In the genomic region with DNA sequence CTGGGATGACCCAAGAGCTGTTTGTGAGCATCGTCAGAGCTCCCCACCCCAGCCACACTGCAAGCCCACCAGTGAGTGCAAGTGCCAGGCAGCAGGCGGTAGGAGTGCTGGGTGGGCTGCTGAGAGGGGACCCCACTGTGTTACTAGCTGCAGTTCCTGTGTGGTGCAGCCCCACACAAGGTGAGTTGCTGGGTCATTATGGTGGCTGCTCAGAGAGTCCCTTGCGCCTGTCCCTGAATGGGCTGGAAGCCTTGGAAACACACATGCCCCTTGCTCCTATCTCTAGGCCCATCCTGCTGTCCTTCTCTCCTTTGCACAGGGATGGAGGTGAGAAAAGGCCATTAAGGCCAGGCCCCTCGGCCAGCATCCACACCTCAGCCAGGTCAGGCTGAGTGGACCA, we compare ENCODE assay signal across 22 cellular contexts.
"Had no signal": no experiment of that assay in that cellular context is flagged by ENCODE, and none has a peak within 500 bp of the region (broad histone marks: within the 10 kb centered on the region; RNA-seq: fewer than 3 reads in every experiment).

No MANE protein-coding gene starts in this region.

- H3K27me3 ChIP-seq: adrenal gland, body of pancreas, cardiac muscle cell, esophagus muscularis mucosa, foreskin keratinocyte, left lung, ovary had no signal

- H3K36me3 ChIP-seq: adrenal gland, left lung, ovary had no signal

- H3K4me3 ChIP-seq: adrenal gland, body of pancreas, cardiac muscle cell, esophagus muscularis mucosa, left lung, lung, mucosa of descending colon, ovary, skin epidermis had no signal

- DNase-seq: activated B cell treated with CpG ODN at 0.5 μM for 24 hours; activated CD4-positive, alpha-beta T cell treated with anti-CD3 and anti-CD28 coated beads, Interleukin-2, amount 50 U/mL, for 1 hour; activated CD8-positive, alpha-beta memory T cell treated with anti-CD3 and anti-CD28 coated beads, Interleukin-2, amount 50 U/mL, for 4 hours; activated effector memory CD4-positive, alpha-beta T cell treated with anti-CD3 and anti-CD28 coated beads, Interleukin-2, amount 50 U/mL, for 16 hours; activated naive CD4-positive, alpha-beta T cell treated with anti-CD3 and anti-CD28 coated beads for 36 hours; activated T-cell treated with anti-CD3 and anti-CD28 coated beads, Interleukin-2, amount 50 U/mL, for 1 hour; aorta; cortex of kidney; left lung; mesendoderm; mucosa of descending colon; ovary; stimulated activated CD4-positive, alpha-beta T cell treated with anti-CD3 and anti-CD28 coated beads, Interleukin-12 subunit alpha, Interleukin-12 subunit beta, amount 100 ng/mL, for 4 hours; stimulated activated CD4-positive, alpha-beta T cell treated with anti-CD3 and anti-CD28 coated beads, Interleukin-4, amount 100 ng/mL, for 1 hour; T-helper 17 cell had no signal

- H3K27ac ChIP-seq: adrenal gland, body of pancreas, cardiac muscle cell, foreskin keratinocyte, left lung, ovary, skin epidermis had no signal

- H3K4me1 ChIP-seq: adrenal gland, body of pancreas, foreskin keratinocyte, left lung had no signal

- H3K9me3 ChIP-seq: adrenal gland, body of pancreas, esophagus muscularis mucosa, left lung, mucosa of descending colon, ovary had no signal
